In genomic region chr11:65132988-65133700, GRCh38 we compare ENCODE assay signal across 8 cellular contexts. TPM values are rescaled to one million over a fixed set of nuclear protein-coding genes. Genes with fewer than 3 reads are reported as not detected.
A peak's percentile ranks its signal among the peaks of the same experiment; 100 is the strongest.
DNase-seq lines count a peak whose midpoint lies in the region; ATAC-seq, FAIRE-seq and TF ChIP-seq lines count a peak whose summit lies in the region.

No MANE protein-coding gene starts in this region.

- H3K27ac Mint-ChIP-seq in astrocyte (ENCODE audit: unreplicated experiment), result peak overlapping the region; percentile 100

- DNase-seq in NCI-H345 (lab: John Stamatoyannopoulos, UW), result peak; percentile 20
- no peak for DNase-seq in NCI-H345 treated with DMSO at 0.1 percent for 48 hours (lab: John Stamatoyannopoulos, UW; ENCODE audit: unreplicated experiment)
- peak; percentile 68 for DNase-seq in NOMO-1 treated with DMSO at 0.1 percent for 48 hours (lab: John Stamatoyannopoulos, UW; ENCODE audit: unreplicated experiment)
- no peak for DNase-seq in astrocyte (ENCODE audit: low read depth)
- DNase-seq in islet precursor cell, result peak; percentile 88
- peak; percentile 61 for DNase-seq in stimulated activated CD4-positive, alpha-beta T cell treated with anti-CD3 and anti-CD28 coated beads, Interleukin-4, amount 100 ng/mL, for 24 hours
- no peak for DNase-seq in NCI-H128 (lab: John Stamatoyannopoulos, UW; ENCODE audit: unreplicated experiment)

- peak overlapping the region; percentile 88 for H3K4me3 ChIP-seq in astrocyte (ENCODE audit: insufficient read depth, low read depth, low read length)

- H3K9me3 Mint-ChIP-seq in astrocyte (ENCODE audit: unreplicated experiment), result no peaks in the 10 kb centered on the region

- no peak for FAIRE-seq in astrocyte (lab: Jason Lieb, UNC)

- no peaks in the 10 kb centered on the region for H3K27me3 ChIP-seq in astrocyte (ENCODE audit: insufficient read depth, low read length)

- H4K20me1 ChIP-seq in astrocyte (ENCODE audit: insufficient read depth, low read length), result peaks cover 55% of the 10 kb centered on the region

- peaks cover 38% of the 10 kb centered on the region for H3K79me2 ChIP-seq in astrocyte (ENCODE audit: insufficient read depth, low read length)

- peak overlapping the region; percentile 98 for H3K4me2 ChIP-seq in astrocyte (ENCODE audit: low read length)

- no peak for ATAC-seq in HG02970 (IDR thresholded peaks at IDR 0.05; ENCODE audit: low FRiP score, unreplicated experiment)

- peak overlapping the region; percentile 99 for H3K27ac ChIP-seq in astrocyte (ENCODE audit: low read depth, low read length)

- peaks cover 14% of the 10 kb centered on the region for H3K36me3 Mint-ChIP-seq in astrocyte (ENCODE audit: low read depth, unreplicated experiment)

- TF ChIP-seq CTCF in astrocyte (IDR thresholded peaks at IDR 0.05; ENCODE audit: insufficient read depth, low read depth, low read length), result no peak

- peaks cover 26% of the 10 kb centered on the region for H3K36me3 ChIP-seq in astrocyte (ENCODE audit: insufficient read depth, low read length)

- H3K27me3 Mint-ChIP-seq in astrocyte (ENCODE audit: low read depth, unreplicated experiment), result no peaks in the 10 kb centered on the region

- no peak overlapping the region for H2AFZ ChIP-seq in astrocyte (ENCODE audit: low read depth, low read length)

- no peaks in the 10 kb centered on the region for H3K9me3 ChIP-seq in astrocyte (ENCODE audit: insufficient read depth, low read depth, low read length)

- H3K4me1 ChIP-seq in astrocyte (ENCODE audit: insufficient read depth, low read length), result peaks cover 13% of the 10 kb centered on the region

- H3K9ac ChIP-seq in astrocyte (ENCODE audit: low read length), result peak overlapping the region; percentile 98

- H3K4me1 Mint-ChIP-seq in astrocyte (ENCODE audit: low read depth, unreplicated experiment), result peaks cover 8% of the 10 kb centered on the region

- H3K4me3 Mint-ChIP-seq in astrocyte (ENCODE audit: unreplicated experiment), result peak overlapping the region; percentile 99

RNA-seq across cellular contexts. Expression of gene SYVN1, which starts 1.2 kb away (rescaled TPM):
- total RNA-seq in astrocyte, result 43.0 and 49.9 TPM in 2 replicates

RNA-seq across cellular contexts. Expression of gene MRPL49, which starts 11.0 kb away (rescaled TPM):
- total RNA-seq in astrocyte, result 42.6 and 45.1 TPM in 2 replicates

RNA-seq across cellular contexts. Expression of gene FAU, which starts 11.2 kb away (rescaled TPM):
- total RNA-seq in astrocyte, result 670 and 694 TPM in 2 replicates

RNA-seq across cellular contexts. Expression of gene ZNHIT2, which starts 15.6 kb away (rescaled TPM):
- total RNA-seq in astrocyte, result 8.1 and 10.0 TPM in 2 replicates

RNA-seq across cellular contexts. Expression of gene TM7SF2, which starts 21.5 kb away (rescaled TPM):
- total RNA-seq in astrocyte, result 18.0 and 23.9 TPM in 2 replicates

Comparison
In these comparisons a context has a peak if more than half of its experiments do, and no peak if none do; other contexts are left out.
1. DNase-seq: peak in NCI-H345 (single experiment), NOMO-1 treated with DMSO at 0.1 percent for 48 hours (single experiment), islet precursor cell (single experiment) and stimulated activated CD4-positive, alpha-beta T cell treated with anti-CD3 and anti-CD28 coated beads, Interleukin-4, amount 100 ng/mL, for 24 hours (single experiment); none in NCI-H345 treated with DMSO at 0.1 percent for 48 hours (single experiment), astrocyte (single experiment) and NCI-H128 (single experiment).